ENCODE assay signal across 8 cellular contexts in genomic region chr15:76337047-76337738, GRCh38. TPM values are rescaled to one million over a fixed set of nuclear protein-coding genes. Genes with fewer than 3 reads are reported as not detected.
DNase-seq lines count a peak whose midpoint lies in the region; ATAC-seq, FAIRE-seq and TF ChIP-seq lines count a peak whose summit lies in the region.

No MANE protein-coding gene starts in this region.

- H4K91ac ChIP-seq in neuronal stem cell (ENCODE audit: low read depth, low read length, poor library complexity) = no peak overlapping the region

- no peaks in the 10 kb centered on the region for H3K36me3 Mint-ChIP-seq in brain

- H2BK12ac ChIP-seq in neuronal stem cell (ENCODE audit: low read length) = no peak overlapping the region

- no peak overlapping the region for H3K27ac ChIP-seq in neuronal stem cell (replicated peaks; ENCODE audit: low read length)
- H3K27ac ChIP-seq in kidney (ENCODE audit: low read depth in 2 of 2, low read length in 2 of 2) = no peak overlapping the region
- no peak overlapping the region for H3K27ac ChIP-seq in ovary

- H3K4me2 ChIP-seq in neuronal stem cell (ENCODE audit: insufficient read depth, low read length, poor library complexity, severe bottlenecking) = peak overlapping the region; percentile 64

- H2AFZ ChIP-seq in neuronal stem cell (ENCODE audit: low read length) = peak overlapping the region; percentile 88

- no peak for FAIRE-seq in kidney (lab: Jason Lieb, UNC)

- H3K9ac ChIP-seq in neuronal stem cell (ENCODE audit: low read depth, low read length, poor library complexity) (peak overlapping the region; percentile 75), kidney (ENCODE audit: low read length in 2 of 2) (no peak overlapping the region)

- H2BK5ac ChIP-seq in neuronal stem cell (ENCODE audit: low read length) = peak overlapping the region; percentile 87

- H3K36me3 ChIP-seq in MG63 (no peaks in the 10 kb centered on the region; the same call in 1 of the 2 replicates), neuronal stem cell (replicated peaks in 1 of 2; ENCODE audit: control insufficient read depth in 2 of 2, insufficient read depth in 2 of 2, low read length in 2 of 2) (no peaks in the 10 kb centered on the region), kidney (ENCODE audit: control insufficient read depth in 1 of 2, insufficient read depth in 2 of 2, low read length in 2 of 2) (no peaks in the 10 kb centered on the region), ovary (no peaks in the 10 kb centered on the region)

- H2BK15ac ChIP-seq in neuronal stem cell (ENCODE audit: low read length) = peak overlapping the region; percentile 96

- no peak overlapping the region for H3K14ac ChIP-seq in neuronal stem cell (ENCODE audit: low read length)

- H3K4me3 ChIP-seq in MG63 = peak overlapping the region; percentile 58
- peak overlapping the region in 1 of 2 donors; percentile 48 for H3K4me3 ChIP-seq in neuronal stem cell (ENCODE audit: low read length in 2 of 2)
- H3K4me3 ChIP-seq in kidney (ENCODE audit: low read length in 2 of 2) = no peak overlapping the region
- no peak overlapping the region for H3K4me3 ChIP-seq in ovary

- H3K79me1 ChIP-seq in neuronal stem cell (ENCODE audit: low read depth, low read length) = peaks cover 1% of the 10 kb centered on the region

- TF ChIP-seq EP300 in ovary (IDR thresholded peaks at IDR 0.05) = no peak

- peak overlapping the region; percentile 98 for H3K23ac ChIP-seq in neuronal stem cell (ENCODE audit: low read depth, low read length, poor library complexity)

- no peak overlapping the region for H2BK120ac ChIP-seq in neuronal stem cell (ENCODE audit: low read depth, low read length)

- DNase-seq in GM03348 (ENCODE audit: low spot score) (peak; percentile 44), MG63 (peak; percentile 41), neuronal stem cell (ENCODE audit: low spot score) (no peak), kidney (no peak), ovary (no peak), NCI-H1436 treated with DMSO at 0.1 percent for 48 hours (lab: John Stamatoyannopoulos, UW) (no peak)

- H3K9me3 ChIP-seq in MG63 = no peaks in the 10 kb centered on the region
- H3K9me3 ChIP-seq in neuronal stem cell (replicated peaks in 1 of 2; ENCODE audit: control insufficient read depth in 2 of 2, insufficient read depth in 1 of 2, low read depth in 1 of 2, low read length in 2 of 2) = peaks cover 0 to 9% of the 10 kb centered on the region in 2 donors
- no peaks in the 10 kb centered on the region for H3K9me3 ChIP-seq in kidney (ENCODE audit: control insufficient read depth in 1 of 2, low read length in 2 of 2)
- H3K9me3 ChIP-seq in ovary = no peaks in the 10 kb centered on the region

- peaks cover 57% of the 10 kb centered on the region for H3K4me1 Mint-ChIP-seq in brain

- peaks cover 0 to 8% (median 5%) of the 10 kb centered on the region in 5 experiments for H3K9me3 Mint-ChIP-seq in brain

- no peak overlapping the region for H3K18ac ChIP-seq in neuronal stem cell (ENCODE audit: low read length)

- H3K4ac ChIP-seq in neuronal stem cell (ENCODE audit: low read length) = no peak overlapping the region

- H2AK5ac ChIP-seq in neuronal stem cell (ENCODE audit: low read depth, low read length) = peak overlapping the region; percentile 86

- H3K27me3 ChIP-seq in MG63 = no peaks in the 10 kb centered on the region
- peaks cover 54 to 95% (median 85%) of the 10 kb centered on the region in 3 experiments for H3K27me3 ChIP-seq in neuronal stem cell (ENCODE audit: control insufficient read depth in 3 of 3, insufficient read depth in 3 of 3, low read depth in 1 of 3, low read length in 3 of 3)
- peaks cover 20% of the 10 kb centered on the region for H3K27me3 ChIP-seq in ovary

- H4K8ac ChIP-seq in neuronal stem cell (ENCODE audit: low read depth, low read length) = no peak overlapping the region

- peaks cover 99% of the 10 kb centered on the region for H3K27me3 Mint-ChIP-seq in brain

- H3K4me3 Mint-ChIP-seq in brain = peak overlapping the region; percentile 77 to 85 (median 84)

- peaks cover 20 to 33% of the 10 kb centered on the region in 2 donors for H3K4me1 ChIP-seq in neuronal stem cell (ENCODE audit: control insufficient read depth in 2 of 2, insufficient read depth in 1 of 2, low read depth in 1 of 2, low read length in 2 of 2)
- peaks cover 3 to 26% of the 10 kb centered on the region in 2 donors for H3K4me1 ChIP-seq in kidney (ENCODE audit: control insufficient read depth in 1 of 2, insufficient read depth in 1 of 2, low read depth in 1 of 2, low read length in 2 of 2)
- peaks cover 14% of the 10 kb centered on the region for H3K4me1 ChIP-seq in ovary (ENCODE audit: insufficient read depth)

- ATAC-seq in GM18868 (IDR thresholded peaks at IDR 0.05; ENCODE audit: unreplicated experiment) = no peak

- TF ChIP-seq POLR2A in ovary (IDR thresholded peaks at IDR 0.05) = no peak

- intact Hi-C loops in kidney (cut with DNase I) (loop anchor here (10.0 kb wide), 1 partner anchor 142 kb away; no protein-coding TSS in a partner anchor), ovary (cut with DNase I) (no loop called here)

- WGBS in neuronal stem cell (ENCODE audit: extremely low coverage in 2 of 2, insufficient read length in 2 of 2, insufficient replicate concordance in 1 of 2), 2 donors = no CpG with 5 or more reads among the region's 28 CpGs
- WGBS in ovary, 3 donors = 10 to 13% (median 10%) methylated on average over 28 of the region's 28 CpGs

- TF ChIP-seq CTCF in brain (conservative IDR thresholded peaks at IDR 0.05) = no peak
- no peak for TF ChIP-seq CTCF in kidney (IDR thresholded peaks at IDR 0.05; ENCODE audit: borderline replicate concordance, extremely low read depth, insufficient read depth)
- TF ChIP-seq CTCF in ovary (IDR thresholded peaks at IDR 0.05) = no peak

- peak overlapping the region in 4 of 5 experiments; percentile 3 to 59 (median 16) for H3K27ac Mint-ChIP-seq in brain

RNA-seq across cellular contexts. Expression of gene ISL2, which starts 0.6 kb away (rescaled TPM):
- total RNA-seq in MG63 (2014; rRNA removed; shearing (Covaris generic); ENCODE audit: low replicate concordance) = 0.27 and 3.6 TPM in 2 replicates
- 4.7 TPM for polyA plus RNA-seq in brain (ENCODE audit: insufficient read depth, low read depth, low replicate concordance)
- polyA plus RNA-seq in neuronal stem cell (2013, experiment 1 of 2) = 0.13 TPM
- 0.10 TPM for polyA plus RNA-seq in neuronal stem cell (2013, experiment 2 of 2)
- 0.44 TPM for total RNA-seq in kidney
- not detected for polyA plus RNA-seq in kidney (ENCODE audit: insufficient read depth, low read depth, low replicate concordance)
- total RNA-seq in ovary = not detected
- polyA plus RNA-seq in ovary = not detected

RNA-seq across cellular contexts. Expression of gene ETFA, which starts 25.9 kb away (rescaled TPM):
- 362 and 427 TPM in 2 replicates for total RNA-seq in MG63 (2014; rRNA removed; shearing (Covaris generic); ENCODE audit: low replicate concordance)
- polyA plus RNA-seq in brain (ENCODE audit: insufficient read depth, low read depth, low replicate concordance) = 87.7 TPM
- 73.4 TPM for polyA plus RNA-seq in neuronal stem cell (2013, experiment 1 of 2)
- 75.7 TPM for polyA plus RNA-seq in neuronal stem cell (2013, experiment 2 of 2)
- 90.1 TPM for total RNA-seq in kidney
- 261 TPM for polyA plus RNA-seq in kidney (ENCODE audit: insufficient read depth, low read depth, low replicate concordance)
- 10 to 100 TPM; 45.8 to 79.0 (median 71.7) TPM for total RNA-seq in ovary
- 10 to 100 TPM; 46.7 to 97.4 TPM for polyA plus RNA-seq in ovary

Comparison
In these comparisons a context has a peak if more than half of its experiments do, and no peak if none do; other contexts are left out.
1. DNase-seq: peak in GM03348 (single experiment) and MG63 (single experiment); none in neuronal stem cell (single experiment), kidney (single experiment), ovary (0 of 5) and NCI-H1436 treated with DMSO at 0.1 percent for 48 hours (single experiment).